Comparison of ENCODE assay signal across 18 cellular contexts in genomic region chr2:222949073-222949472, GRCh38.
"Had no signal": no experiment of that assay in that cellular context is flagged by ENCODE, and none has a peak within 500 bp of the region (broad histone marks: within the 10 kb centered on the region; RNA-seq: fewer than 3 reads in every experiment).

No MANE protein-coding gene starts in this region.

- H3K27me3 ChIP-seq: dorsolateral prefrontal cortex, esophagus muscularis mucosa, foreskin keratinocyte, gastroesophageal sphincter, heart right ventricle had no signal

- H3K36me3 Mint-ChIP-seq: naive thymus-derived CD4-positive, alpha-beta T cell had no signal

- H3K4me1 Mint-ChIP-seq: naive thymus-derived CD4-positive, alpha-beta T cell had no signal

- H3K27ac Mint-ChIP-seq: naive thymus-derived CD4-positive, alpha-beta T cell had no signal

- DNase-seq: dermis blood vessel endothelial cell; dorsolateral prefrontal cortex; effector CD4-positive, alpha-beta T cell; effector memory CD4-positive, alpha-beta T cell; foreskin keratinocyte; glutamatergic neuron; head of caudate nucleus; heart right ventricle; hippocampal formation; left cardiac atrium; left ventricle myocardium superior; lower lobe of right lung; mesendoderm; midbrain; naive thymus-derived CD4-positive, alpha-beta T cell had no signal

- H3K4me3 Mint-ChIP-seq: naive thymus-derived CD4-positive, alpha-beta T cell had no signal

- ATAC-seq: foreskin keratinocyte; gastroesophageal sphincter; heart right ventricle; left cardiac atrium; left ventricle myocardium superior; lower lobe of right lung; naive thymus-derived CD4-positive, alpha-beta T cell had no signal

- H3K4me3 ChIP-seq: coronary artery, dorsolateral prefrontal cortex, esophagus muscularis mucosa, gastroesophageal sphincter, heart right ventricle, lower lobe of right lung had no signal

- H3K27ac ChIP-seq: coronary artery, dorsolateral prefrontal cortex, esophagus muscularis mucosa, foreskin keratinocyte, gastroesophageal sphincter, heart right ventricle, lower lobe of right lung had no signal

- H3K9me3 Mint-ChIP-seq: naive thymus-derived CD4-positive, alpha-beta T cell had no signal

- H3K9me3 ChIP-seq: esophagus muscularis mucosa, gastroesophageal sphincter, heart right ventricle, lower lobe of right lung had no signal

- H3K36me3 ChIP-seq: esophagus muscularis mucosa, gastroesophageal sphincter, heart right ventricle, lower lobe of right lung had no signal

- H3K4me1 ChIP-seq: lower lobe of right lung had no signal
